In the genomic region with DNA sequence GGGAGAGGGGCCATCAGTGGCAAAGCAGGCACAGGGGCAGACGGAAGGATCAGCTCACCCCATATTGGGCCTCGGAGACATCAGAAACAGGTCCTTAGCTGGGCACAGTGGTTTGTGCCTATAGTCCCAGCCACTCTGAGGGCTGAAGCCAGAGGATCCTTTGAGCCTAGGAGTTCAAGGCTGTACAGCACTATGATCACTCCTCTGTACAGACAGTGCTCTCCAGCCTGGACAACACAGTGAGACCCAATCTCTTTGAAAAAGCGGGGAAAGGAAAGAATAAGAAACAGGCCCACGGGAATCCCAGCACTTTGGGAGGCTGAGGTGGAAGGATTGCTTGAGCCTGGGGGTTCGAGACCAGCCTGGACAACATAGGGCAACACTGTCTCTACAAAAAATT, we compare ENCODE assay signal across 1 cellular context.
TF ChIP-seq lines count a peak whose summit lies in the region.

No MANE protein-coding gene starts in this region.

TF ChIP-seq in SK-N-SH treated with all-trans-retinoic acid at 6 μM for 48 hours, 23 proteins besides CTCF, POLR2A, EP300 and RAD21:
- TF ChIP-seq ARNTL (CRISPR knock-in tag; IDR thresholded peaks at IDR 0.05; ENCODE audit: borderline replicate concordance, low read depth), result no peak
- no peak for TF ChIP-seq ZFP30 (CRISPR knock-in tag; IDR thresholded peaks at IDR 0.05)
- TF ChIP-seq, protein P1, sequence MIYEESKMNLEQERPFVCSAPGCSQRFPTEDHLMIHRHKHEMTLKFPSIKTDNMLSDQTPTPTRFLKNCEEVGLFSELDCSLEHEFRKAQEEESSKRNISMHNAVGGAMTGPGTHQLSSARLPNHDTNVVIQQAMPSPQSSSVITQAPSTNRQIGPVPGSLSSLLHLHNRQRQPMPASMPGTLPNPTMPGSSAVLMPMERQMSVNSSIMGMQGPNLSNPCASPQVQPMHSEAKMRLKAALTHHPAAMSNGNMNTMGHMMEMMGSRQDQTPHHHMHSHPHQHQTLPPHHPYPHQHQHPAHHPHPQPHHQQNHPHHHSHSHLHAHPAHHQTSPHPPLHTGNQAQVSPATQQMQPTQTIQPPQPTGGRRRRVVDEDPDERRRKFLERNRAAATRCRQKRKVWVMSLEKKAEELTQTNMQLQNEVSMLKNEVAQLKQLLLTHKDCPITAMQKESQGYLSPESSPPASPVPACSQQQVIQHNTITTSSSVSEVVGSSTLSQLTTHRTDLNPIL (CRISPR knock-in tag; IDR thresholded peaks at IDR 0.05; ENCODE audit: low read depth), result no peak
- no peak for TF ChIP-seq PPARA (CRISPR knock-in tag; IDR thresholded peaks at IDR 0.05; ENCODE audit: borderline replicate concordance)
- TF ChIP-seq, protein P2, sequence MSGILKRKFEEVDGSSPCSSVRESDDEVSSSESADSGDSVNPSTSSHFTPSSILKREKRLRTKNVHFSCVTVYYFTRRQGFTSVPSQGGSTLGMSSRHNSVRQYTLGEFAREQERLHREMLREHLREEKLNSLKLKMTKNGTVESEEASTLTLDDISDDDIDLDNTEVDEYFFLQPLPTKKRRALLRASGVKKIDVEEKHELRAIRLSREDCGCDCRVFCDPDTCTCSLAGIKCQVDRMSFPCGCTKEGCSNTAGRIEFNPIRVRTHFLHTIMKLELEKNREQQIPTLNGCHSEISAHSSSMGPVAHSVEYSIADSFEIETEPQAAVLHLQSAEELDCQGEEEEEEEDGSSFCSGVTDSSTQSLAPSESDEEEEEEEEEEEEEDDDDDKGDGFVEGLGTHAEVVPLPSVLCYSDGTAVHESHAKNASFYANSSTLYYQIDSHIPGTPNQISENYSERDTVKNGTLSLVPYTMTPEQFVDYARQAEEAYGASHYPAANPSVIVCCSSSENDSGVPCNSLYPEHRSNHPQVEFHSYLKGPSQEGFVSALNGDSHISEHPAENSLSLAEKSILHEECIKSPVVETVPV (CRISPR knock-in tag; IDR thresholded peaks at IDR 0.05), result no peak
- TF ChIP-seq ZNF565 (CRISPR knock-in tag; conservative IDR thresholded peaks at IDR 0.05; ENCODE audit: low read depth), result no peak
- TF ChIP-seq SNAI2 (CRISPR knock-in tag; IDR thresholded peaks at IDR 0.05), result no peak
- TF ChIP-seq, protein P3, sequence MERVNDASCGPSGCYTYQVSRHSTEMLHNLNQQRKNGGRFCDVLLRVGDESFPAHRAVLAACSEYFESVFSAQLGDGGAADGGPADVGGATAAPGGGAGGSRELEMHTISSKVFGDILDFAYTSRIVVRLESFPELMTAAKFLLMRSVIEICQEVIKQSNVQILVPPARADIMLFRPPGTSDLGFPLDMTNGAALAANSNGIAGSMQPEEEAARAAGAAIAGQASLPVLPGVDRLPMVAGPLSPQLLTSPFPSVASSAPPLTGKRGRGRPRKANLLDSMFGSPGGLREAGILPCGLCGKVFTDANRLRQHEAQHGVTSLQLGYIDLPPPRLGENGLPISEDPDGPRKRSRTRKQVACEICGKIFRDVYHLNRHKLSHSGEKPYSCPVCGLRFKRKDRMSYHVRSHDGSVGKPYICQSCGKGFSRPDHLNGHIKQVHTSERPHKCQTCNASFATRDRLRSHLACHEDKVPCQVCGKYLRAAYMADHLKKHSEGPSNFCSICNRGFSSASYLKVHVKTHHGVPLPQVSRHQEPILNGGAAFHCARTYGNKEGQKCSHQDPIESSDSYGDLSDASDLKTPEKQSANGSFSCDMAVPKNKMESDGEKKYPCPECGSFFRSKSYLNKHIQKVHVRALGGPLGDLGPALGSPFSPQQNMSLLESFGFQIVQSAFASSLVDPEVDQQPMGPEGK (CRISPR knock-in tag; IDR thresholded peaks at IDR 0.05; ENCODE audit: borderline replicate concordance), result no peak
- TF ChIP-seq TCF4 (CRISPR knock-in tag; IDR thresholded peaks at IDR 0.05; ENCODE audit: borderline replicate concordance), result no peak
- no peak for TF ChIP-seq ESRRG (CRISPR knock-in tag; IDR thresholded peaks at IDR 0.05)
- TF ChIP-seq OSR1 (CRISPR knock-in tag; IDR thresholded peaks at IDR 0.05), result no peak
- TF ChIP-seq ZNF70 (CRISPR knock-in tag; IDR thresholded peaks at IDR 0.05), result no peak
